ENCODE assay signal across 1 cellular context in genomic region chr10:27564381-27564780, GRCh38.
TF ChIP-seq lines count a peak whose summit lies in the region.

No MANE protein-coding gene starts in this region.

TF ChIP-seq in HEK293, 187 proteins besides CTCF, POLR2A, EP300 and RAD21 (continued from another document):
- no peak for TF ChIP-seq ZSCAN16 (tag by site-specific recombination; IDR thresholded peaks at IDR 0.05)
- TF ChIP-seq GLIS1 (tag by site-specific recombination; IDR thresholded peaks at IDR 0.05), result no peak
- TF ChIP-seq ZNF830 (tag by site-specific recombination; IDR thresholded peaks at IDR 0.05; ENCODE audit: low read depth), result no peak
- TF ChIP-seq ZNF521 (tag by site-specific recombination; IDR thresholded peaks at IDR 0.05), result no peak
